ENCODE assay signal across 8 cellular contexts in the genomic region with DNA sequence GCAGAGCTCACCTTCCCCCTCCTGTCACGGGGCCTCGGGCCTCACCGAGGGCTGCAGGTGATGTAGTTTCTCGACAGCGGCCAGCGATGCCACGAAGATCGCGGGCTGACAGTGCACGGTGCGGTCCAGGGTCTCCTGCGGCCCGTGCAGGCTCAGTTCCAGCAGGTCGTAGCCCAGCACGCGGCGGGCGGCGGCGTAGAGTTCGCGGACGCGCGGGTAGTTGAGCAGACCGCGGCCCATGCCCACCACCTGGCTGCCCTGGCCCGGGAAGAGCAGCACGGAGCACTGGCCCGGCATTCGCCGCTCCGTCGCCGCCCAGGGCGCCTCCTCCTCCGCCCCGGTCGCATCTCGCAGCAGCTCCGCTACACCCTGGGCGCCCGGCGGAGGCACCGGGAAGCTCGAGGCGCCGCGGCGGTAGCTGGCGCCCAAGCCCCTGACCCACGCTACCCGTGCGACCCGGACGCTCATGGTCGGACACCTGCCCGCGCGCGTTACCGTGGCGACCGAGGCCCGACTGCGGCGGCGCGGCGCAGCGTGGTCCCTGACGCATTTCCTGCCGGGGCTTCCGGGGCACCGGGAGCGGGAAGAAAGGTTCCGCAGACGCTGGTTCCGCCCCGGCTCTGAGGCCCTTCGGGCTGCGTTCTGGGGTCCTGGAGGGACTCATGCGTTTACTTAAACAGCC. TPM values are rescaled to one million over a fixed set of nuclear protein-coding genes. Genes with fewer than 3 reads are reported as not detected.
DNase-seq lines count a peak whose midpoint lies in the region; ATAC-seq and TF ChIP-seq lines count a peak whose summit lies in the region.

TSS of gene MCAT (minus strand) at position 518 of the 682 bp plus-strand sequence. CDS start at position 468, 50 bp downstream.

- peaks cover 22% of the 10 kb centered on the region for H3K4me1 Mint-ChIP-seq in neural crest cell
- H3K4me1 Mint-ChIP-seq in stimulated activated naive CD8-positive, alpha-beta T cell treated with anti-CD3 and anti-CD28 coated beads, Interleukin-15, amount 100 ng/mL, for 72 hours, result peaks cover 55% of the 10 kb centered on the region

- H3K36me3 ChIP-seq in SJCRH30, result no peaks in the 10 kb centered on the region; the same call in 1 of the 2 replicates

- H3K4me3 ChIP-seq in SJCRH30, result peak within 1 kb of the TSS; percentile 86
- H3K4me3 ChIP-seq in foreskin fibroblast (ENCODE audit: low read depth in 1 of 2, low read length in 2 of 2), result peak within 1 kb of the TSS; percentile 83 to 97

- H3K27ac Mint-ChIP-seq in neural crest cell (ENCODE audit: unreplicated experiment), result peak within 1 kb of the TSS; percentile 98
- peak within 1 kb of the TSS; percentile 89 to 95 for H3K27ac Mint-ChIP-seq in stimulated activated naive CD8-positive, alpha-beta T cell treated with anti-CD3 and anti-CD28 coated beads, Interleukin-15, amount 100 ng/mL, for 72 hours

- H3K27me3 ChIP-seq in SJCRH30, result no peaks in the 10 kb centered on the region

- H3K4me1 ChIP-seq in SJCRH30, result no peaks in the 10 kb centered on the region

- peak within 1 kb of the TSS; percentile 85 for H3K4me3 Mint-ChIP-seq in neural crest cell
- H3K4me3 Mint-ChIP-seq in stimulated activated naive CD8-positive, alpha-beta T cell treated with anti-CD3 and anti-CD28 coated beads, Interleukin-15, amount 100 ng/mL, for 72 hours, result peak within 1 kb of the TSS; percentile 90 to 95

- peak; percentile 79 for ATAC-seq in GM21576 (IDR thresholded peaks at IDR 0.05; ENCODE audit: unreplicated experiment)
- peak; percentile 95 for ATAC-seq in stimulated activated naive CD8-positive, alpha-beta T cell treated with anti-CD3 and anti-CD28 coated beads, Interleukin-15, amount 100 ng/mL, for 72 hours

- H3K9me3 ChIP-seq in SJCRH30 (replicated peaks), result no peaks in the 10 kb centered on the region

- no peaks in the 10 kb centered on the region for H3K9me3 Mint-ChIP-seq in neural crest cell
- no peaks in the 10 kb centered on the region for H3K9me3 Mint-ChIP-seq in stimulated activated naive CD8-positive, alpha-beta T cell treated with anti-CD3 and anti-CD28 coated beads, Interleukin-15, amount 100 ng/mL, for 72 hours

- peaks cover 5% of the 10 kb centered on the region for H3K27me3 Mint-ChIP-seq in neural crest cell (ENCODE audit: low read depth)
- no peaks in the 10 kb centered on the region for H3K27me3 Mint-ChIP-seq in stimulated activated naive CD8-positive, alpha-beta T cell treated with anti-CD3 and anti-CD28 coated beads, Interleukin-15, amount 100 ng/mL, for 72 hours

- peaks cover 4% of the 10 kb centered on the region for H3K36me3 Mint-ChIP-seq in neural crest cell (ENCODE audit: low read depth)

- H3K27ac ChIP-seq in SJCRH30, result peak within 1 kb of the TSS; percentile 15

- TF ChIP-seq CTCF in foreskin fibroblast (IDR thresholded peaks at IDR 0.05; ENCODE audit: low read depth, low read length), result no peak
- TF ChIP-seq CTCF in neural crest cell (conservative IDR thresholded peaks at IDR 0.05), result no peak

- DNase-seq in DMS153 treated with DMSO at 0.1 percent for 48 hours (lab: John Stamatoyannopoulos, UW; ENCODE audit: unreplicated experiment), result peak; percentile 73
- peak; percentile 57 to 69 for DNase-seq in Kasumi-1 (lab: John Stamatoyannopoulos, UW)
- peak; percentile 87 to 91 for DNase-seq in SJCRH30
- peak; percentile 72 for DNase-seq in activated gamma-delta T cell treated with Interleukin-2 at 50 U/mL for 16 hours
- DNase-seq in foreskin fibroblast, result peak; percentile 73 to 92
- peak; percentile 65 for DNase-seq in neural crest cell (ENCODE audit: low read depth, low spot score)
- DNase-seq in stimulated activated naive CD8-positive, alpha-beta T cell treated with anti-CD3 and anti-CD28 coated beads, Interleukin-15, amount 100 ng/mL, for 72 hours, result peak; percentile 74 to 84

RNA-seq across cellular contexts. Expression of gene MCAT, which starts in this region (rescaled TPM):
- total RNA-seq in SJCRH30 (2014; rRNA removed; shearing (Covaris generic)), result 19.7 and 20.8 TPM in 2 replicates
- total RNA-seq in neural crest cell, result 25.7 and 26.5 TPM in 2 replicates

Comparison
In these comparisons a context has a peak if more than half of its experiments do, and no peak if none do; other contexts are left out.
1. Peak in every context shown above with its lines: DNase-seq, ATAC-seq, H3K4me3 ChIP-seq and H3K27ac ChIP-seq.